Comparison of ENCODE assay signal across 8 cellular contexts in the genomic region with DNA sequence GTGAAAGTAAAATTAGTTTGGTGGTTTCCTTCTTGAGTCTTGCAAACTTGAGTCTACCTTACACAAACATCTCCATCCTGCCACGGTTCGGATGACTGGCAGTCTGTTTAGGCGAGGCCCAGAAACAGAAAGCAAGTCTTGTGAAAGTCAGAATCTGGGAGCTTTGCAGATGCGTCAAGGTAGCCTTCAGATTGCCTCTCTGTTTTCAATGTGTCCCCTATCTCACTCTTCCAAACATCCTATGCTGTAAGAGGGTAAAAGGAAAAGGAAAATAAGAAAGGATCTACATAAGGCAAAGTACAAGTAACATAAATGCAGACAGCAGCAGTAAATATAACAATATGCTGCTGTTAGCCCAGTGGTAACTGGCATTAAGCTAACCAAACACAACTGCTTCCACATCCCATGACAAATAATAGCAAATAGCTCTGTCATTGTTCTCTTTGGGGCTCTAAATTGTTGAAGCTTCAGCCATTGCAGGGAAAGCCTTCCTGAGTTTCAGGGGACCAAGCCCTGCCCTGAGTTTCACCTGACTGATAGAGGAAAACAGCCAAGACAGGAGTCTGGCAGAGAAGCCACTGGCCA. TPM values are rescaled to one million over a fixed set of nuclear protein-coding genes. Genes with fewer than 3 reads are reported as not detected.
A peak's percentile ranks its signal among the peaks of the same experiment; 100 is the strongest.
DNase-seq lines count a peak whose midpoint lies in the region; ATAC-seq and TF ChIP-seq lines count a peak whose summit lies in the region.

No MANE protein-coding gene starts in this region.

- no peak overlapping the region for H3K9ac ChIP-seq in MM.1S (ENCODE audit: low read length)

- intact Hi-C loops in CD4-positive, alpha-beta memory T cell (cut with micrococcal nuclease): loop anchor here (1.0 to 10.0 kb wide), 4 partner anchors 13 to 609 kb away; a partner anchor contains a TSS

- POLR2A ChIA-PET in CD4-positive, alpha-beta memory T cell (lab: Charles Lee; ENCODE audit: partially characterized antibody): interaction anchor here (0.6 to 6.8 kb wide), 20 partner anchors 10 to 613 kb away, joined by 3 to 61 read pairs (median 4); a partner anchor contains a TSS

- peak overlapping the region; percentile 61 for H3K27ac ChIP-seq in CD4-positive, alpha-beta memory T cell (ENCODE audit: low read depth, low read length)
- H3K27ac ChIP-seq in MM.1S (ENCODE audit: low read length): no peak overlapping the region

- H3K4me1 ChIP-seq in CD4-positive, alpha-beta memory T cell (ENCODE audit: insufficient read depth, low read length): peaks cover 50% of the 10 kb centered on the region
- H3K4me1 ChIP-seq in MM.1S (ENCODE audit: low read length): peaks cover 25% of the 10 kb centered on the region

- H3K4me1 Mint-ChIP-seq in CD4-positive, alpha-beta memory T cell: peaks cover 30 to 78% (median 56%) of the 10 kb centered on the region in 4 donors

- no peaks in the 10 kb centered on the region for H3K27me3 ChIP-seq in CD4-positive, alpha-beta memory T cell (ENCODE audit: insufficient read depth, low read length)
- H3K27me3 ChIP-seq in MM.1S (replicated peaks; ENCODE audit: insufficient read depth, low read length): peaks cover 87% of the 10 kb centered on the region

- H4K20me1 ChIP-seq in MM.1S (ENCODE audit: insufficient read depth, low read length): 0 out of 2 replicates have a peak, but pooled peaks cover 3% of the 10 kb centered on the region

- H3K9me3 Mint-ChIP-seq in CD4-positive, alpha-beta memory T cell: no peaks in the 10 kb centered on the region

- no peaks in the 10 kb centered on the region for H3K27me3 Mint-ChIP-seq in CD4-positive, alpha-beta memory T cell

- DNase-seq in CD4-positive, alpha-beta memory T cell: peak; percentile 65 to 79 (median 76)
- DNase-seq in MM.1S: peak; percentile 96
- DNase-seq in activated T-helper 9 cell treated with anti-CD3 and anti-CD28 coated beads, Interleukin-2, amount 50 U/mL, for 16 hours (ENCODE audit: low read depth): peak; percentile 39
- DNase-seq in left kidney (ENCODE audit: low read depth, low spot score): peak; percentile 24
- peak; percentile 66 for DNase-seq in stimulated activated CD8-positive, alpha-beta memory T cell treated with anti-CD3 and anti-CD28 coated beads, Interleukin-4, amount 100 ng/mL, for 48 hours
- no peak for DNase-seq in omental fat pad (ENCODE audit: low spot score)
- no peak for DNase-seq in NCI-H526 treated with DMSO at 0.1 percent for 48 hours (lab: John Stamatoyannopoulos, UW)

- peaks cover 0 to 5% of the 10 kb centered on the region in 2 donors for H3K36me3 Mint-ChIP-seq in CD4-positive, alpha-beta memory T cell

- peak overlapping the region; percentile 91 to 97 (median 94) for H3K27ac Mint-ChIP-seq in CD4-positive, alpha-beta memory T cell

- H3K79me2 ChIP-seq in MM.1S (ENCODE audit: low read length): no peaks in the 10 kb centered on the region

- no peaks in the 10 kb centered on the region for H3K36me3 ChIP-seq in CD4-positive, alpha-beta memory T cell (ENCODE audit: insufficient read depth, low read length)
- H3K36me3 ChIP-seq in MM.1S (replicated peaks; ENCODE audit: insufficient read depth, low read length): no peaks in the 10 kb centered on the region

- peak overlapping the region in 1 of 2 donors; percentile 5 for H3K4me3 ChIP-seq in CD4-positive, alpha-beta memory T cell (ENCODE audit: low read length in 2 of 2)
- H3K4me3 ChIP-seq in MM.1S (ENCODE audit: low read length): no peak overlapping the region

- no peak for TF ChIP-seq CTCF in MM.1S (IDR thresholded peaks at IDR 0.05; ENCODE audit: low read length)
- no peak for TF ChIP-seq CTCF in omental fat pad (IDR thresholded peaks at IDR 0.05)

- peak overlapping the region; percentile 31 for H3K4me2 ChIP-seq in MM.1S (ENCODE audit: low read depth, low read length)

- ATAC-seq in GM21447 (IDR thresholded peaks at IDR 0.05; ENCODE audit: unreplicated experiment): peak; percentile 68
- ATAC-seq in omental fat pad (ENCODE audit: low FRiP score): no peak

- CTCF ChIA-PET in CD4-positive, alpha-beta memory T cell (lab: Charles Lee; ENCODE audit: partially characterized antibody): interaction anchor here (0.6 to 3.5 kb wide), 12 partner anchors 13 to 594 kb away, joined by 3 to 26 read pairs (median 6); no protein-coding TSS in a partner anchor

- no peaks in the 10 kb centered on the region for H3K9me3 ChIP-seq in CD4-positive, alpha-beta memory T cell (ENCODE audit: control insufficient read depth in 1 of 2, low read length in 2 of 2)
- H3K9me3 ChIP-seq in MM.1S (replicated peaks; ENCODE audit: insufficient read depth, low read length): no peaks in the 10 kb centered on the region

- H3K4me3 Mint-ChIP-seq in CD4-positive, alpha-beta memory T cell: peak overlapping the region; percentile 57 to 85 (median 78)

- no peaks in the 10 kb centered on the region for H3K9me2 ChIP-seq in MM.1S (replicated peaks; ENCODE audit: insufficient read depth, low read length)

- no peak overlapping the region for H2AFZ ChIP-seq in MM.1S (ENCODE audit: low read length)

- H3F3A ChIP-seq in MM.1S (ENCODE audit: insufficient read depth, low read length): peaks cover 10% of the 10 kb centered on the region

RNA-seq across cellular contexts. Expression of a gene that starts 26.2 kb away (rescaled TPM):
- not detected for total RNA-seq in CD4-positive, alpha-beta memory T cell
- polyA plus RNA-seq in CD4-positive, alpha-beta memory T cell: not detected
- total RNA-seq in omental fat pad: not detected

RNA-seq across cellular contexts. Expression of a gene that starts 49.6 kb away (rescaled TPM):
- 10 to 100 TPM; 48.9 to 49.2 TPM for total RNA-seq in CD4-positive, alpha-beta memory T cell
- polyA plus RNA-seq in CD4-positive, alpha-beta memory T cell: 100 to 1,000 TPM; 109 to 132 TPM
- total RNA-seq in omental fat pad: 10 to 100 TPM; 12.6 to 20.2 (median 19.5) TPM

Comparison
In these comparisons a context has a peak if more than half of its experiments do, and no peak if none do; other contexts are left out.
1. DNase-seq: peak in CD4-positive, alpha-beta memory T cell (5 of 5), MM.1S (single experiment), activated T-helper 9 cell treated with anti-CD3 and anti-CD28 coated beads, Interleukin-2, amount 50 U/mL, for 16 hours (single experiment), left kidney (single experiment) and stimulated activated CD8-positive, alpha-beta memory T cell treated with anti-CD3 and anti-CD28 coated beads, Interleukin-4, amount 100 ng/mL, for 48 hours (single experiment); none in omental fat pad (single experiment) and NCI-H526 treated with DMSO at 0.1 percent for 48 hours (single experiment).